Comparison of ENCODE assay signal across 8 cellular contexts in the genomic region with DNA sequence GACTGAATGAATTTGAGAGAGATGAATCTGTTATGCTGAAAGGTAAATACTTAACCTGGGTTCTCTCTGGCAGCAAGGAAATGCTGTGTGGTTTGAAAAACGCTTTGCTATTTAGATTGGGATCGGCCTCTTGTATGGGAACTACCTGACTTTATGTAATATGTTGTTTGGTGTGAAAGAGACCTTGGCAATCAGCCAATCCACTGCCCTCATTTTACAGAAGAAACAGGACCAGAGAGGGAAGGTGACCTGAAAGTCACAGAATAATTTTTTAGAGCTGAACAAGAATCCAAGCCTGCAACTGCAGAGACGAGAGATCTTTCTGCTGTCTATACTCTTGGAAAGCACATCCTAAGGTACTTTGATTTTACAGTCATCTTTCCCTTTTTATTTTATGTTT. TPM values are rescaled to one million over a fixed set of nuclear protein-coding genes. Genes with fewer than 3 reads are reported as not detected.
A peak's percentile ranks its signal among the peaks of the same experiment; 100 is the strongest.
DNase-seq lines count a peak whose midpoint lies in the region; ATAC-seq, FAIRE-seq and TF ChIP-seq lines count a peak whose summit lies in the region.

No MANE protein-coding gene starts in this region.

- POLR2A ChIA-PET in T-cell (lab: Charles Lee): interaction anchor here (0.6 to 0.8 kb wide), 2 partner anchors 17 to 54 kb away, joined by 3 to 5 read pairs; no protein-coding TSS in a partner anchor

- H3K27me3 Mint-ChIP-seq in T-cell: no peaks in the 10 kb centered on the region

- DNase-seq in HFF-Myc (ENCODE audit: extremely low read depth, low read depth): no peak
- DNase-seq in T-cell: no peak
- no peak for DNase-seq in fibroblast of the aortic adventitia (ENCODE audit: low read depth)
- no peak for DNase-seq in effector CD8-positive, alpha-beta T cell (lab: John Stamatoyannopoulos, UW)
- DNase-seq in pancreas: no peak
- no peak for DNase-seq in NOMO-1 (lab: John Stamatoyannopoulos, UW; ENCODE audit: unreplicated experiment in 2 of 2)

- no peaks in the 10 kb centered on the region for H3K9me3 ChIP-seq in skeletal muscle satellite cell (replicated peaks; ENCODE audit: low read length)
- H3K9me3 ChIP-seq in pancreas: no peaks in the 10 kb centered on the region

- peak overlapping the region; percentile 94 to 99 for H3K27ac Mint-ChIP-seq in T-cell

- H3K4me3 Mint-ChIP-seq in T-cell: peak overlapping the region; percentile 93 to 94 (median 93)

- H3K4me2 ChIP-seq in skeletal muscle satellite cell (ENCODE audit: low read length): peak overlapping the region; percentile 91

- H3K9me3 Mint-ChIP-seq in T-cell: no peaks in the 10 kb centered on the region

- intact Hi-C loops in pancreas (cut with DNase I): no loop called here

- TF ChIP-seq CTCF in HFF-Myc (IDR thresholded peaks at IDR 0.05; ENCODE audit: low read depth, low read length, missing control alignments) (no peak), fibroblast of the aortic adventitia (IDR thresholded peaks at IDR 0.05; ENCODE audit: insufficient read depth, low read length) (no peak), pancreas (IDR thresholded peaks at IDR 0.05) (no peak)

- peaks cover 38 to 57% (median 50%) of the 10 kb centered on the region in 3 donors for H3K4me1 Mint-ChIP-seq in T-cell

- 19 to 22% methylated on average over 3 of the region's 3 CpGs for WGBS in pancreas, 2 donors

- CTCF ChIA-PET in T-cell (lab: Charles Lee): no interaction called here

- H3K36me3 Mint-ChIP-seq in T-cell: peaks cover 27% of the 10 kb centered on the region

- ATAC-seq in T-cell (replicated peaks in 1 of 4) (no peak), pancreas (no peak)
- ATAC-seq in activated CD4-positive, CD25-positive, alpha-beta regulatory T cell treated with anti-CD3 and anti-CD28 coated beads, Interleukin-2, amount 50 U/mL, for 24 hours: no peak

- H3K4me3 ChIP-seq in HFF-Myc (replicated peaks; ENCODE audit: low read depth, low read length): peak overlapping the region; percentile 99
- H3K4me3 ChIP-seq in fibroblast of the aortic adventitia (ENCODE audit: low read depth, low read length): peak overlapping the region; percentile 98
- peak overlapping the region; percentile 93 for H3K4me3 ChIP-seq in skeletal muscle satellite cell (ENCODE audit: low read length)
- peak overlapping the region in 2 of 4 donors; percentile 100 for H3K4me3 ChIP-seq in pancreas

- H3K27ac ChIP-seq in pancreas: no peak overlapping the region

- FAIRE-seq in pancreas (lab: Jason Lieb, UNC): no peak

- H3K36me3 ChIP-seq in skeletal muscle satellite cell (ENCODE audit: insufficient read depth, low read length): peaks cover 37% of the 10 kb centered on the region
- peaks cover 0 to 33% (median 0%) of the 10 kb centered on the region in 3 donors for H3K36me3 ChIP-seq in pancreas

- peak overlapping the region; percentile 97 for H3K9ac ChIP-seq in skeletal muscle satellite cell (ENCODE audit: low read depth, low read length)

- H3K27me3 ChIP-seq in skeletal muscle satellite cell (ENCODE audit: control insufficient read depth, insufficient read depth, low read length) (no peaks in the 10 kb centered on the region), pancreas (no peaks in the 10 kb centered on the region)

- H3K4me1 ChIP-seq in skeletal muscle satellite cell (ENCODE audit: control insufficient read depth, insufficient read depth, low read length) (peaks cover 26% of the 10 kb centered on the region), pancreas (peaks cover 17 to 29% (median 24%) of the 10 kb centered on the region in 3 donors)

RNA-seq across cellular contexts. Expression of a gene that starts 1.0 kb away (rescaled TPM):
- total RNA-seq in T-cell (100 to 1,000 TPM in 1 of 5 donors, 10 to 100 TPM in 4; 63.2 to 127 (median 82.3) TPM), fibroblast of the aortic adventitia (ENCODE audit: low replicate concordance) (137 and 171 TPM in 2 replicates), pancreas (10 to 100 TPM; 26.8 to 44.7 (median 28.9) TPM)
- total RNA-seq in skeletal muscle satellite cell (2012; rRNA removed): 114 and 123 TPM in 2 replicates
- 10 to 100 TPM; 65.7 to 71.7 TPM for polyA plus RNA-seq in pancreas

RNA-seq across cellular contexts. Expression of a gene that starts 1.4 kb away (rescaled TPM):
- total RNA-seq in T-cell: 10 to 100 TPM; 48.1 to 75.7 (median 67.4) TPM
- 29.2 and 66.9 TPM in 2 replicates for total RNA-seq in fibroblast of the aortic adventitia (ENCODE audit: low replicate concordance)
- 59.6 and 61.2 TPM in 2 replicates for total RNA-seq in skeletal muscle satellite cell (2012; rRNA removed)
- 10 to 100 TPM; 27.8 to 53.7 (median 38.2) TPM for total RNA-seq in pancreas
- polyA plus RNA-seq in pancreas: 10 to 100 TPM; 46.7 to 84.6 TPM

RNA-seq across cellular contexts. Expression of a gene that starts 28.8 kb away (rescaled TPM):
- total RNA-seq in T-cell (10 to 100 TPM in 3 of 5 donors, 1 to 10 TPM in 2; 5.4 to 11.6 (median 10.5) TPM), fibroblast of the aortic adventitia (ENCODE audit: low replicate concordance) (1.3 and 4.4 TPM in 2 replicates), pancreas (1 to 10 TPM; 1.4 to 3.6 (median 2.3) TPM)
- 5.7 and 7.4 TPM in 2 replicates for total RNA-seq in skeletal muscle satellite cell (2012; rRNA removed)
- 1 to 10 TPM; 3.9 to 4.0 TPM for polyA plus RNA-seq in pancreas

RNA-seq across cellular contexts. Expression of a gene that starts 28.9 kb away (rescaled TPM):
- total RNA-seq in T-cell: 10 to 100 TPM; 44.4 to 58.1 (median 52.3) TPM
- 13.1 and 23.3 TPM in 2 replicates for total RNA-seq in fibroblast of the aortic adventitia (ENCODE audit: low replicate concordance)
- total RNA-seq in skeletal muscle satellite cell (2012; rRNA removed): 19.9 and 28.1 TPM in 2 replicates
- total RNA-seq in pancreas: 10 to 100 TPM; 15.2 to 26.2 (median 21.5) TPM
- polyA plus RNA-seq in pancreas: 10 to 100 TPM; 29.2 to 42.5 TPM

RNA-seq across cellular contexts. Expression of a gene that starts 35.3 kb away (rescaled TPM):
- 100 to 1,000 TPM; 131 to 232 (median 203) TPM for total RNA-seq in T-cell
- total RNA-seq in fibroblast of the aortic adventitia (ENCODE audit: low replicate concordance): 249 and 358 TPM in 2 replicates
- total RNA-seq in skeletal muscle satellite cell (2012; rRNA removed): 391 and 451 TPM in 2 replicates
- 10 to 100 TPM; 14.4 to 70.4 (median 29.6) TPM for total RNA-seq in pancreas
- polyA plus RNA-seq in pancreas: 10 to 100 TPM; 50.3 to 59.6 TPM
